ENCODE assay signal across 15 cellular contexts in genomic region chr7:50646069-50646468, GRCh38.
DNase-seq lines count a peak whose midpoint lies in the region; ATAC-seq, FAIRE-seq and TF ChIP-seq lines count a peak whose summit lies in the region.
"Had no signal": no experiment of that assay in that cellular context is flagged by ENCODE, and none has a peak within 500 bp of the region (broad histone marks: within the 10 kb centered on the region; RNA-seq: fewer than 3 reads in every experiment).

No MANE protein-coding gene starts in this region.

- no peak for ATAC-seq in HG02623 (IDR thresholded peaks at IDR 0.05; ENCODE audit: unreplicated experiment)
- ATAC-seq: GM12878 had no signal

- peaks cover 31% of the 10 kb centered on the region for H3K4me1 Mint-ChIP-seq in nephron progenitor cell

- TF ChIP-seq POLR2A in GM12892 (IDR thresholded peaks at IDR 0.05; ENCODE audit: low read depth, low read length), result no peak

- peaks cover 32% of the 10 kb centered on the region for H3K36me3 Mint-ChIP-seq in nephron progenitor cell (ENCODE audit: low read depth)

- DNase-seq in stimulated activated CD4-positive, alpha-beta T cell treated with anti-CD3 and anti-CD28 coated beads, Interleukin-4, amount 100 ng/mL, for 24 hours, result peak; percentile 1
- no peak for DNase-seq in stimulated activated CD4-positive, alpha-beta T cell treated with anti-CD3 and anti-CD28 coated beads, Interleukin-15, amount 100 ng/mL, for 24 hours
- peak; percentile 33 for DNase-seq in NCI-H69 (lab: John Stamatoyannopoulos, UW)
- no peak for DNase-seq in nephron progenitor cell
- DNase-seq in GM12892 (ENCODE audit: insufficient read length), result no peak
- no peak for DNase-seq in GF-D8 (lab: John Stamatoyannopoulos, UW)
- DNase-seq: AML-193; CD4-positive, alpha-beta T cell; DMS79 treated with DMSO at 0.1 percent for 48 hours; H9 had no signal

- no peak for TF ChIP-seq CTCF in nephron progenitor cell (IDR thresholded peaks at IDR 0.05)

- no peak for FAIRE-seq in GM12892 (lab: Jason Lieb, UNC)
- FAIRE-seq: A204.1, GM12878, GM19239, H1 had no signal

- peaks cover 2% of the 10 kb centered on the region for H3K27me3 Mint-ChIP-seq in nephron progenitor cell (ENCODE audit: low read depth, poor library complexity)
- H3K27me3 Mint-ChIP-seq: CD4-positive, alpha-beta T cell had no signal

- no peak overlapping the region for H3K4me3 Mint-ChIP-seq in nephron progenitor cell
- H3K4me3 Mint-ChIP-seq: CD4-positive, alpha-beta T cell; H9 had no signal

- no peaks in the 10 kb centered on the region for H3K9me3 Mint-ChIP-seq in nephron progenitor cell
- H3K9me3 Mint-ChIP-seq: CD4-positive, alpha-beta T cell; H9 had no signal

- H3K27ac Mint-ChIP-seq in nephron progenitor cell, result peak overlapping the region; percentile 32
- H3K27ac Mint-ChIP-seq: CD4-positive, alpha-beta T cell had no signal

Comparison
In these comparisons a context has a peak if more than half of its experiments do, and no peak if none do; other contexts are left out.
1. DNase-seq: peak in stimulated activated CD4-positive, alpha-beta T cell treated with anti-CD3 and anti-CD28 coated beads, Interleukin-4, amount 100 ng/mL, for 24 hours (single experiment) and NCI-H69 (single experiment); none in stimulated activated CD4-positive, alpha-beta T cell treated with anti-CD3 and anti-CD28 coated beads, Interleukin-15, amount 100 ng/mL, for 24 hours (single experiment), nephron progenitor cell (single experiment), GM12892 (single experiment) and GF-D8 (single experiment).